In genomic region chr12:2395352-2395977, GRCh38 we compare ENCODE assay signal across 8 cellular contexts.
DNase-seq lines count a peak whose midpoint lies in the region; ATAC-seq and TF ChIP-seq lines count a peak whose summit lies in the region.

No MANE protein-coding gene starts in this region.

- H3K9me2 ChIP-seq in OCI-LY1 (ENCODE audit: low read depth, low read length) = no peaks in the 10 kb centered on the region

- no peak overlapping the region for H3K4me2 ChIP-seq in OCI-LY1 (ENCODE audit: low read length)

- H4K20me1 ChIP-seq in OCI-LY1 (ENCODE audit: insufficient read depth, low read length) = no peaks in the 10 kb centered on the region

- H2AFZ ChIP-seq in OCI-LY1 (ENCODE audit: low read length) = no peak overlapping the region

- H3K4me1 ChIP-seq in OCI-LY1 (ENCODE audit: insufficient read depth, low read length, severe bottlenecking) (no peaks in the 10 kb centered on the region), adrenal gland (replicated peaks in 1 of 2) (peaks cover 0 to 3% of the 10 kb centered on the region in 2 donors)

- ATAC-seq in GM19395 (IDR thresholded peaks at IDR 0.05; ENCODE audit: unreplicated experiment) (no peak), GM19023 (IDR thresholded peaks at IDR 0.05; ENCODE audit: unreplicated experiment) (no peak)

- POLR2A ChIA-PET in AG04449 (lab: Yijun Ruan, JAX) = no interaction called here

- H3K27me3 ChIP-seq in OCI-LY1 (ENCODE audit: insufficient read depth, low read length) (no peaks in the 10 kb centered on the region), adrenal gland (no peaks in the 10 kb centered on the region)

- DNase-seq in AG04449 (ENCODE audit: low read depth, low spot score) = no peak
- peak; percentile 43 to 65 (median 56) for DNase-seq in adrenal gland
- peak; percentile 88 for DNase-seq in iPS-NIHi11 (ENCODE audit: low spot score)
- DNase-seq in stimulated activated CD4-positive, alpha-beta T cell treated with anti-CD3 and anti-CD28 coated beads, Interleukin-4, amount 100 ng/mL, for 1 hour = peak; percentile 31

- H3K4me3 ChIP-seq in AG04449 (ENCODE audit: low read depth, low read length) (no peak overlapping the region), OCI-LY1 (ENCODE audit: low read depth, low read length, poor library complexity, severe bottlenecking) (no peak overlapping the region), adrenal gland (no peak overlapping the region)

- H3K36me3 ChIP-seq in OCI-LY1 (ENCODE audit: insufficient read depth, low read length) (no peaks in the 10 kb centered on the region), adrenal gland (replicated peaks in 1 of 2) (no peaks in the 10 kb centered on the region)

- CTCF ChIA-PET in AG04449 (lab: Yijun Ruan, JAX) = interaction anchor here (0.7 to 6.9 kb wide), 20 partner anchors 9 to 189 kb away, joined by 3 to 48 read pairs (median 4); no protein-coding TSS in a partner anchor

- no peak overlapping the region for H3K9ac ChIP-seq in OCI-LY1 (ENCODE audit: low read length)

- H3K79me2 ChIP-seq in OCI-LY1 (ENCODE audit: insufficient read depth, low read length) = no peaks in the 10 kb centered on the region

- 66 to 70% (median 68%) methylated on average over 8 of the region's 8 CpGs for WGBS in adrenal gland, 4 donors

- H3K27ac ChIP-seq in OCI-LY1 (ENCODE audit: low read depth, low read length, poor library complexity, severe bottlenecking) (no peak overlapping the region), adrenal gland (peak overlapping the region in 1 of 5 donors; percentile 27)

- H3F3A ChIP-seq in OCI-LY1 (ENCODE audit: insufficient read depth, low read length) = no peaks in the 10 kb centered on the region

- intact Hi-C loops in adrenal gland (cut with DNase I) = no loop called here

- H3K9me3 ChIP-seq in OCI-LY1 (ENCODE audit: low read length) = no peaks in the 10 kb centered on the region
- H3K9me3 ChIP-seq in adrenal gland (replicated peaks in 1 of 3) = no peaks in the 10 kb centered on the region

- TF ChIP-seq CTCF in AG04449 (IDR thresholded peaks at IDR 0.05; ENCODE audit: insufficient read depth, low read length, missing control alignments) (peak; percentile 65), GM12873 (IDR thresholded peaks at IDR 0.05; ENCODE audit: insufficient read depth, low read depth, low read length, missing control alignments) (peak; percentile 90), OCI-LY1 (IDR thresholded peaks at IDR 0.05; ENCODE audit: low read length) (peak; percentile 75), adrenal gland (IDR thresholded peaks at IDR 0.05) (peak; percentile 39 to 81 (median 64))

- TF ChIP-seq POLR2A in adrenal gland (IDR thresholded peaks at IDR 0.05) = no peak
